In the genomic region with DNA sequence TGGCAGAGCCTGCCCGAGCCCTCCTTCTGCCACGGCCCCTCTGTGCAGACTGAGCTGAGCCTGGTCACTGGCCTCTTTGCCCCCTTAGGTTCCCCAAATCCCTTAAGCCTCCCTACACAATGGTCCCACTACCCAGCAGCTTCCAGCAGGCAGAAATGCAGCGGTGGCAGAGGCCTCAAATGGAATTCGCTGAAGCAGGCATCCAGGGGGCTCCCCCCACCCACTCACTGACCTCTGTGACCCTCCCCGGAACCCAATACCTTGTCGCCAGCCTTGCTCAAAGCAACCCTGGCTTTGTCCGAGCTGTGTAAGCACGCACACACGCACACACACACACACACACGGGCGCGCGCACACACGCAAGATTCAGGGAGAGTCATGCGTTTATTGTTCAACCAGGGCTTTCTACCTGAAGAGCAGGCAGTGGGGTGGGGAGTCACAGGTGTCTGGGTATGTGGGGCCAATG, we compare ENCODE assay signal across 2 cellular contexts.
TF ChIP-seq lines count a peak whose summit lies in the region.

A gene with protein sequence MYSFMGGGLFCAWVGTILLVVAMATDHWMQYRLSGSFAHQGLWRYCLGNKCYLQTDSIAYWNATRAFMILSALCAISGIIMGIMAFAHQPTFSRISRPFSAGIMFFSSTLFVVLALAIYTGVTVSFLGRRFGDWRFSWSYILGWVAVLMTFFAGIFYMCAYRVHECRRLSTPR (minus strand): TSS at position 51 of the 466 bp plus-strand sequence. CDS start 531 bp downstream, outside the sequence.

TF ChIP-seq in GM23338, 12 proteins besides CTCF, POLR2A, EP300 and RAD21:
- no peak for TF ChIP-seq ZNF114 (CRISPR knock-in tag; IDR thresholded peaks at IDR 0.05)
- TF ChIP-seq CREB1 (CRISPR knock-in tag; IDR thresholded peaks at IDR 0.05; ENCODE audit: low read depth): no peak
- TF ChIP-seq, protein P1, sequence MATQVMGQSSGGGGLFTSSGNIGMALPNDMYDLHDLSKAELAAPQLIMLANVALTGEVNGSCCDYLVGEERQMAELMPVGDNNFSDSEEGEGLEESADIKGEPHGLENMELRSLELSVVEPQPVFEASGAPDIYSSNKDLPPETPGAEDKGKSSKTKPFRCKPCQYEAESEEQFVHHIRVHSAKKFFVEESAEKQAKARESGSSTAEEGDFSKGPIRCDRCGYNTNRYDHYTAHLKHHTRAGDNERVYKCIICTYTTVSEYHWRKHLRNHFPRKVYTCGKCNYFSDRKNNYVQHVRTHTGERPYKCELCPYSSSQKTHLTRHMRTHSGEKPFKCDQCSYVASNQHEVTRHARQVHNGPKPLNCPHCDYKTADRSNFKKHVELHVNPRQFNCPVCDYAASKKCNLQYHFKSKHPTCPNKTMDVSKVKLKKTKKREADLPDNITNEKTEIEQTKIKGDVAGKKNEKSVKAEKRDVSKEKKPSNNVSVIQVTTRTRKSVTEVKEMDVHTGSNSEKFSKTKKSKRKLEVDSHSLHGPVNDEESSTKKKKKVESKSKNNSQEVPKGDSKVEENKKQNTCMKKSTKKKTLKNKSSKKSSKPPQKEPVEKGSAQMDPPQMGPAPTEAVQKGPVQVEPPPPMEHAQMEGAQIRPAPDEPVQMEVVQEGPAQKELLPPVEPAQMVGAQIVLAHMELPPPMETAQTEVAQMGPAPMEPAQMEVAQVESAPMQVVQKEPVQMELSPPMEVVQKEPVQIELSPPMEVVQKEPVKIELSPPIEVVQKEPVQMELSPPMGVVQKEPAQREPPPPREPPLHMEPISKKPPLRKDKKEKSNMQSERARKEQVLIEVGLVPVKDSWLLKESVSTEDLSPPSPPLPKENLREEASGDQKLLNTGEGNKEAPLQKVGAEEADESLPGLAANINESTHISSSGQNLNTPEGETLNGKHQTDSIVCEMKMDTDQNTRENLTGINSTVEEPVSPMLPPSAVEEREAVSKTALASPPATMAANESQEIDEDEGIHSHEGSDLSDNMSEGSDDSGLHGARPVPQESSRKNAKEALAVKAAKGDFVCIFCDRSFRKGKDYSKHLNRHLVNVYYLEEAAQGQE (IDR thresholded peaks at IDR 0.05; ENCODE audit: unreplicated experiment): no peak

TF ChIP-seq in GM12878, 131 proteins besides CTCF, POLR2A, EP300 and RAD21:
- TF ChIP-seq EGR1 (IDR thresholded peaks at IDR 0.05; ENCODE audit: borderline replicate concordance in 1 of 2, low read depth in 2 of 2, low read length in 2 of 2): peak in 1 of 2 experiments; percentile 59; a peak in 2 of 3 replicates
- peak; percentile 74 for TF ChIP-seq BCL3 (IDR thresholded peaks at IDR 0.05; ENCODE audit: borderline replicate concordance, insufficient read depth, low read depth, low read length, poor library complexity, severe bottlenecking)
- TF ChIP-seq, protein P2, sequence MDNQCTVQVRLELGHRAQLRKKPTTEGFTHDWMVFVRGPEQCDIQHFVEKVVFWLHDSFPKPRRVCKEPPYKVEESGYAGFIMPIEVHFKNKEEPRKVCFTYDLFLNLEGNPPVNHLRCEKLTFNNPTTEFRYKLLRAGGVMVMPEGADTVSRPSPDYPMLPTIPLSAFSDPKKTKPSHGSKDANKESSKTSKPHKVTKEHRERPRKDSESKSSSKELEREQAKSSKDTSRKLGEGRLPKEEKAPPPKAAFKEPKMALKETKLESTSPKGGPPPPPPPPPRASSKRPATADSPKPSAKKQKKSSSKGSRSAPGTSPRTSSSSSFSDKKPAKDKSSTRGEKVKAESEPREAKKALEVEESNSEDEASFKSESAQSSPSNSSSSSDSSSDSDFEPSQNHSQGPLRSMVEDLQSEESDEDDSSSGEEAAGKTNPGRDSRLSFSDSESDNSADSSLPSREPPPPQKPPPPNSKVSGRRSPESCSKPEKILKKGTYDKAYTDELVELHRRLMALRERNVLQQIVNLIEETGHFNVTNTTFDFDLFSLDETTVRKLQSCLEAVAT (IDR thresholded peaks at IDR 0.05): no peak
- peak; percentile 80 for TF ChIP-seq NR2F1 (conservative IDR thresholded peaks at IDR 0.05)
- TF ChIP-seq CUX1 (IDR thresholded peaks at IDR 0.05; ENCODE audit: insufficient replicate concordance, low read depth, low read length): no peak
- no peak for TF ChIP-seq TBL1XR1 (IDR thresholded peaks at IDR 0.05; ENCODE audit: low read depth, low read length)
- no peak for TF ChIP-seq JUND (IDR thresholded peaks at IDR 0.05; ENCODE audit: low read depth, low read length)
